ENCODE assay signal across 8 cellular contexts in genomic region chr22:19853879-19854777, GRCh38. TPM values are rescaled to one million over a fixed set of nuclear protein-coding genes. Genes with fewer than 3 reads are reported as not detected.
DNase-seq lines count a peak whose midpoint lies in the region; ATAC-seq and TF ChIP-seq lines count a peak whose summit lies in the region.

No MANE protein-coding gene starts in this region.

- H3K27ac Mint-ChIP-seq in T-helper 2 cell treated with Interferon-gamma antibody and Interleukin-4, amounts not matched to agents 5 μg/mL and 100 μg/mL, for 36 hours, result peak overlapping the region; percentile 94

- peak overlapping the region; percentile 70 for H3K27ac ChIP-seq in neural cell (ENCODE audit: low read length)

- H3K27me3 ChIP-seq in neural cell (ENCODE audit: insufficient read depth, low read depth, low read length), result no peaks in the 10 kb centered on the region

- TF ChIP-seq RAD21 in neural cell (conservative IDR thresholded peaks at IDR 0.05), result no peak

- peak; percentile 5 for ATAC-seq in HG02623 (IDR thresholded peaks at IDR 0.05; ENCODE audit: unreplicated experiment)
- ATAC-seq in GM18520 (IDR thresholded peaks at IDR 0.05; ENCODE audit: unreplicated experiment), result no peak

- H3K9ac ChIP-seq in neural cell (ENCODE audit: low read length), result peak overlapping the region; percentile 94

- no peaks in the 10 kb centered on the region for H3K9me2 ChIP-seq in neural cell (ENCODE audit: insufficient read depth, low read length)

- peak; percentile 45 for DNase-seq in GM03348 (ENCODE audit: low spot score)
- no peak for DNase-seq in T-helper 2 cell treated with Interferon-gamma antibody and Interleukin-4, amounts not matched to agents 5 μg/mL and 100 μg/mL, for 36 hours (ENCODE audit: low spot score)
- DNase-seq in fibroblast of peridontal ligament (ENCODE audit: extremely low read depth), result peak; percentile 6
- no peak for DNase-seq in DMS 273 (lab: John Stamatoyannopoulos, UW; ENCODE audit: unreplicated experiment)
- no peak for DNase-seq in NCI-H1092 (lab: John Stamatoyannopoulos, UW)

- TF ChIP-seq CTCF in neural cell (IDR thresholded peaks at IDR 0.05; ENCODE audit: poor library complexity, severe bottlenecking), result no peak

- peaks cover 18% of the 10 kb centered on the region for H3K36me3 Mint-ChIP-seq in T-helper 2 cell treated with Interferon-gamma antibody and Interleukin-4, amounts not matched to agents 5 μg/mL and 100 μg/mL, for 36 hours (ENCODE audit: low read depth)

- no peaks in the 10 kb centered on the region for H3K9me3 ChIP-seq in neural cell (ENCODE audit: low read length)

- no peaks in the 10 kb centered on the region for H3K27me3 Mint-ChIP-seq in T-helper 2 cell treated with Interferon-gamma antibody and Interleukin-4, amounts not matched to agents 5 μg/mL and 100 μg/mL, for 36 hours (ENCODE audit: low read depth)

- H3K4me2 ChIP-seq in neural cell (ENCODE audit: low read length), result peak overlapping the region; percentile 86

- no peaks in the 10 kb centered on the region for H3K9me3 Mint-ChIP-seq in T-helper 2 cell treated with Interferon-gamma antibody and Interleukin-4, amounts not matched to agents 5 μg/mL and 100 μg/mL, for 36 hours

- peaks cover 32% of the 10 kb centered on the region for H3K79me2 ChIP-seq in neural cell (replicated peaks; ENCODE audit: insufficient read depth, low read length)

- peak overlapping the region; percentile 99 for H3K4me3 ChIP-seq in neural cell (ENCODE audit: low read length)

- H3K4me1 Mint-ChIP-seq in T-helper 2 cell treated with Interferon-gamma antibody and Interleukin-4, amounts not matched to agents 5 μg/mL and 100 μg/mL, for 36 hours (ENCODE audit: low read depth), result peaks cover 22% of the 10 kb centered on the region

- no peaks in the 10 kb centered on the region for H3K36me3 ChIP-seq in neural cell (ENCODE audit: insufficient read depth, low read length)

- no peaks in the 10 kb centered on the region for H3F3A ChIP-seq in neural cell (ENCODE audit: insufficient read depth, low read length, poor library complexity, severe bottlenecking)

- no peak for TF ChIP-seq EP300 in neural cell (conservative IDR thresholded peaks at IDR 0.05; ENCODE audit: poor library complexity, severe bottlenecking)

- H2AFZ ChIP-seq in neural cell (ENCODE audit: low read depth, low read length), result peak overlapping the region; percentile 69

- H4K20me1 ChIP-seq in neural cell (ENCODE audit: insufficient read depth), result no peaks in the 10 kb centered on the region

- H3K4me3 Mint-ChIP-seq in T-helper 2 cell treated with Interferon-gamma antibody and Interleukin-4, amounts not matched to agents 5 μg/mL and 100 μg/mL, for 36 hours, result peak overlapping the region; percentile 97

TF ChIP-seq in neural cell, 6 proteins besides CTCF, POLR2A, EP300 and RAD21:
- TF ChIP-seq TAF1 (IDR thresholded peaks at IDR 0.05; ENCODE audit: low read depth), result no peak
- no peak for TF ChIP-seq POLR2AphosphoS5 (IDR thresholded peaks at IDR 0.05)

RNA-seq across cellular contexts. Expression of gene GNB1L, which starts 0.5 kb away (rescaled TPM):
- polyA plus RNA-seq in neural cell, result 16.5 and 16.9 TPM in 2 replicates
- 5.7 and 7.8 TPM in 2 replicates for polyA minus RNA-seq in neural cell

RNA-seq across cellular contexts. Expression of gene RTL10, which starts 0.5 kb away (rescaled TPM):
- 9.7 and 11.7 TPM in 2 replicates for polyA plus RNA-seq in neural cell
- polyA minus RNA-seq in neural cell, result 15.3 and 19.2 TPM in 2 replicates

Comparison
In these comparisons a context has a peak if more than half of its experiments do, and no peak if none do; other contexts are left out.
1. DNase-seq: peak in GM03348 (single experiment) and fibroblast of peridontal ligament (single experiment); none in T-helper 2 cell treated with Interferon-gamma antibody and Interleukin-4, amounts not matched to agents 5 μg/mL and 100 μg/mL, for 36 hours (single experiment), DMS 273 (single experiment) and NCI-H1092 (single experiment).